ENCODE assay signal across 8 cellular contexts in genomic region chr3:184155644-184156521, GRCh38. TPM values are rescaled to one million over a fixed set of nuclear protein-coding genes. Genes with fewer than 3 reads are reported as not detected.
A peak's percentile ranks its signal among the peaks of the same experiment; 100 is the strongest.
DNase-seq lines count a peak whose midpoint lies in the region; ATAC-seq and TF ChIP-seq lines count a peak whose summit lies in the region.

No MANE protein-coding gene starts in this region.

- no peaks in the 10 kb centered on the region for H3K4me1 ChIP-seq in mesendoderm (ENCODE audit: control insufficient read depth, low read depth, low read length)
- peaks cover 42 to 71% (median 58%) of the 10 kb centered on the region in 4 donors for H3K4me1 ChIP-seq in stomach

- TF ChIP-seq POLR2A in stomach (IDR thresholded peaks at IDR 0.05), result no peak

- no peak overlapping the region for H2BK15ac ChIP-seq in mesendoderm (replicated peaks; ENCODE audit: low read depth)

- H3K23ac ChIP-seq in mesendoderm (ENCODE audit: low read length), result peak overlapping the region; percentile 29

- H3K36me3 ChIP-seq in mesendoderm (ENCODE audit: control insufficient read depth, insufficient read depth, low read length) (no peaks in the 10 kb centered on the region), stomach (no peaks in the 10 kb centered on the region)

- H3K4me2 ChIP-seq in mesendoderm (ENCODE audit: low read length), result peak overlapping the region; percentile 88

- H2BK5ac ChIP-seq in mesendoderm (ENCODE audit: low read length), result peak overlapping the region; percentile 80

- no peaks in the 10 kb centered on the region for H3K9me3 Mint-ChIP-seq in IgD-negative memory B cell

- peaks cover 39% of the 10 kb centered on the region for H3K79me2 ChIP-seq in mesendoderm (ENCODE audit: control insufficient read depth, insufficient read depth, low read length)

- no peaks in the 10 kb centered on the region for H3K9me3 ChIP-seq in stomach

- peak; percentile 21 for ATAC-seq in GM21423 (IDR thresholded peaks at IDR 0.05; ENCODE audit: unreplicated experiment)

- no peak overlapping the region for H4K5ac ChIP-seq in mesendoderm (ENCODE audit: low read length)

- no CpG with 5 or more reads among the region's 47 CpGs for WGBS in mesendoderm (ENCODE audit: extremely low coverage, insufficient coverage, low lambda C conversion rate)
- WGBS in stomach, 5 donors, result 0 to 1% (median 0%) methylated on average over 34 to 47 of the region's 47 CpGs

- H3K27me3 ChIP-seq in mesendoderm (ENCODE audit: insufficient read depth, low read length, poor library complexity), result no peaks in the 10 kb centered on the region
- no peaks in the 10 kb centered on the region for H3K27me3 ChIP-seq in stomach

- peak overlapping the region; percentile 92 for H3K18ac ChIP-seq in mesendoderm (ENCODE audit: low read length)

- H3K36me3 Mint-ChIP-seq in IgD-negative memory B cell, result peaks cover 2% of the 10 kb centered on the region

- H3K4ac ChIP-seq in mesendoderm (ENCODE audit: low read depth, low read length), result peak overlapping the region; percentile 74

- intact Hi-C loops in stomach (cut with DNase I; ENCODE audit: low total_unique reads), result no loop called here

- TF ChIP-seq CTCF in stomach (IDR thresholded peaks at IDR 0.05), result no peak

- no peak overlapping the region for H2AK5ac ChIP-seq in mesendoderm (ENCODE audit: low read length)

- H3K27ac ChIP-seq in mesendoderm (ENCODE audit: low read depth, low read length) (peak overlapping the region; percentile 96), stomach (peak overlapping the region; percentile 78 to 95 (median 91))

- H4K8ac ChIP-seq in mesendoderm (ENCODE audit: low read depth, low read length), result no peak overlapping the region

- peak overlapping the region; percentile 99 for H3K56ac ChIP-seq in mesendoderm (ENCODE audit: low read length)

- DNase-seq in D341Med (ENCODE audit: low spot score) (peak; percentile 61), mesendoderm (peak; percentile 61), stomach (no peak), SIG-M5 treated with dmso at 0.1 percent for 504 hours (lab: John Stamatoyannopoulos, UW; ENCODE audit: unreplicated experiment) (no peak)
- DNase-seq in activated CD4-positive, alpha-beta T cell treated with anti-CD3 and anti-CD28 coated beads for 48 hours, result peak; percentile 72
- DNase-seq in effector CD4-positive, alpha-beta T cell, result peak; percentile 30

- H3K4me3 Mint-ChIP-seq in IgD-negative memory B cell, result peak overlapping the region; percentile 85 to 97 (median 97)

- H3K27me3 Mint-ChIP-seq in IgD-negative memory B cell, result no peaks in the 10 kb centered on the region

- no peak for TF ChIP-seq EP300 in stomach (IDR thresholded peaks at IDR 0.05)

- peaks cover 9% of the 10 kb centered on the region for H3K79me1 ChIP-seq in mesendoderm (ENCODE audit: low read length)

- H3K4me3 ChIP-seq in mesendoderm (ENCODE audit: low read length) (peak overlapping the region; percentile 97), stomach (peak overlapping the region; percentile 61 to 95 (median 78))

- peaks cover 12 to 31% (median 27%) of the 10 kb centered on the region in 3 donors for H3K4me1 Mint-ChIP-seq in IgD-negative memory B cell

- H2BK120ac ChIP-seq in mesendoderm (ENCODE audit: low read depth, low read length), result no peak overlapping the region

- peak overlapping the region; percentile 97 for H3K9ac ChIP-seq in mesendoderm (ENCODE audit: low read length)

- peak overlapping the region; percentile 85 to 92 (median 88) for H3K27ac Mint-ChIP-seq in IgD-negative memory B cell

RNA-seq across cellular contexts. Expression of gene DVL3, which starts 0.7 kb away (rescaled TPM):
- 6.4 TPM for polyA plus RNA-seq in IgD-negative memory B cell
- polyA plus RNA-seq in mesendoderm (2013, experiment 1 of 2), result 43.7 TPM
- polyA plus RNA-seq in mesendoderm (2013, experiment 2 of 2), result 44.0 TPM
- total RNA-seq in stomach, result 100 to 1,000 TPM in 1 of 5 donors, 10 to 100 TPM in 4; 27.9 to 107 (median 55.4) TPM
- 10 to 100 TPM; 21.2 to 26.4 (median 25.8) TPM for polyA plus RNA-seq in stomach

RNA-seq across cellular contexts. Expression of gene AP2M1, which starts 18.8 kb away (rescaled TPM):
- polyA plus RNA-seq in IgD-negative memory B cell, result 249 TPM
- 357 TPM for polyA plus RNA-seq in mesendoderm (2013, experiment 1 of 2)
- 372 TPM for polyA plus RNA-seq in mesendoderm (2013, experiment 2 of 2)
- 100 to 1,000 TPM in 4 of 5 donors, 10 to 100 TPM in 1; 96.2 to 204 (median 134) TPM for total RNA-seq in stomach
- polyA plus RNA-seq in stomach, result 100 to 1,000 TPM; 143 to 220 (median 208) TPM

RNA-seq across cellular contexts. Expression of gene EIF2B5, which starts 20.7 kb away (rescaled TPM):
- polyA plus RNA-seq in IgD-negative memory B cell (44.5 TPM), stomach (10 to 100 TPM; 33.0 to 42.0 (median 33.7) TPM)
- polyA plus RNA-seq in mesendoderm (2013, experiment 1 of 2), result 35.7 TPM
- 34.9 TPM for polyA plus RNA-seq in mesendoderm (2013, experiment 2 of 2)
- total RNA-seq in stomach, result 100 to 1,000 TPM in 1 of 5 donors, 10 to 100 TPM in 3, 1 to 10 TPM in 1; 1.4 to 113 (median 36.5) TPM

RNA-seq across cellular contexts. Expression of gene ABCF3, which starts 30.1 kb away (rescaled TPM):
- 49.1 TPM for polyA plus RNA-seq in IgD-negative memory B cell
- 24.7 TPM for polyA plus RNA-seq in mesendoderm (2013, experiment 1 of 2)
- polyA plus RNA-seq in mesendoderm (2013, experiment 2 of 2), result 23.8 TPM
- total RNA-seq in stomach, result 100 to 1,000 TPM in 1 of 5 donors, 10 to 100 TPM in 4; 21.6 to 194 (median 55.9) TPM
- 10 to 100 TPM; 43.4 to 45.0 (median 44.5) TPM for polyA plus RNA-seq in stomach

RNA-seq across cellular contexts. Expression of gene HTR3E, which starts 59.0 kb away (rescaled TPM):
- polyA plus RNA-seq in IgD-negative memory B cell (not detected), stomach (not detected)
- not detected for polyA plus RNA-seq in mesendoderm (2013, experiment 1 of 2)
- polyA plus RNA-seq in mesendoderm (2013, experiment 2 of 2), result 0.03 TPM
- total RNA-seq in stomach, result not detected

Comparison
In these comparisons a context has a peak if more than half of its experiments do, and no peak if none do; other contexts are left out.
1. DNase-seq: peak in D341Med (single experiment), activated CD4-positive, alpha-beta T cell treated with anti-CD3 and anti-CD28 coated beads for 48 hours (single experiment), effector CD4-positive, alpha-beta T cell (single experiment) and mesendoderm (single experiment); none in stomach (single experiment) and SIG-M5 treated with dmso at 0.1 percent for 504 hours (single experiment).